ENCODE assay signal across 18 cellular contexts in genomic region chrY:2896050-2896449, GRCh38. TPM values are rescaled to one million over a fixed set of nuclear protein-coding genes. Genes with fewer than 3 reads are reported as not detected.
DNase-seq lines count a peak whose midpoint lies in the region; ATAC-seq, FAIRE-seq and TF ChIP-seq lines count a peak whose summit lies in the region.
"Had no signal": no experiment of that assay in that cellular context is flagged by ENCODE, and none has a peak within 500 bp of the region (broad histone marks: within the 10 kb centered on the region; RNA-seq: fewer than 3 reads in every experiment).

No MANE protein-coding gene starts in this region.

- ATAC-seq in GM21390 (IDR thresholded peaks at IDR 0.05; ENCODE audit: unreplicated experiment) (peak; percentile 90), HG02798 (IDR thresholded peaks at IDR 0.05; ENCODE audit: poor library complexity, unreplicated experiment) (peak; percentile 55), GM19463 (IDR thresholded peaks at IDR 0.05; ENCODE audit: unreplicated experiment) (no peak)

- TF ChIP-seq POLR2A in GM12891 (IDR thresholded peaks at IDR 0.05; ENCODE audit: low read depth, low read length): no peak

- no peak for DNase-seq in GM12891 (ENCODE audit: insufficient read length, low spot score)
- peak; percentile 7 for DNase-seq in MV-4-11 (lab: John Stamatoyannopoulos, UW)
- no peak for DNase-seq in DMS79 treated with DMSO at 0.1 percent for 48 hours (lab: John Stamatoyannopoulos, UW)
- DNase-seq in stimulated activated CD4-positive, alpha-beta T cell treated with anti-CD3 and anti-CD28 coated beads, Interleukin-1b, Interleukin-23, amount 100 ng/mL, for 48 hours: no peak
- DNase-seq in SHP77 (lab: John Stamatoyannopoulos, UW): no peak
- DNase-seq: 8988T; CD8-positive, alpha-beta memory T cell; GF-D8; HCEC 1CT; KG1; NCI-H1092 treated with DMSO at 0.1 percent for 48 hours; NCI-H1694 treated with DMSO at 0.1 percent for 48 hours; NCI-H446; Peyer's patch; Right ventricle myocardium superior had no signal

- FAIRE-seq in GM12891 (lab: Jason Lieb, UNC): peak; percentile 70

TF ChIP-seq in GM12891, 5 proteins besides CTCF, POLR2A, EP300 and RAD21:
- TF ChIP-seq POLR2AphosphoS5 (IDR thresholded peaks at IDR 0.05; ENCODE audit: low read depth, low read length) (no peak), POU2F2 (IDR thresholded peaks at IDR 0.05; ENCODE audit: low read depth, low read length) (no peak), SPI1 (IDR thresholded peaks at IDR 0.05; ENCODE audit: low read depth, low read length) (peak; percentile 90), TAF1 (IDR thresholded peaks at IDR 0.05; ENCODE audit: low read depth, low read length) (no peak), PAX5 (IDR thresholded peaks at IDR 0.05; ENCODE audit: insufficient read depth, low read length, severe bottlenecking) (no peak)

RNA-seq across cellular contexts. Expression of gene ZFY, which starts 39.1 kb away (rescaled TPM):
- 4.2 TPM for polyA plus RNA-seq in GM12891 (2012; ENCODE audit: low read depth, missing spikeins)
- polyA plus RNA-seq: CD8-positive, alpha-beta memory T cell had no signal

RNA-seq across cellular contexts. Expression of gene RPS4Y1, which starts 54.6 kb away (rescaled TPM):
- polyA plus RNA-seq in GM12891 (2012; ENCODE audit: low read depth, missing spikeins): 347 TPM
- polyA plus RNA-seq: CD8-positive, alpha-beta memory T cell had no signal
